ENCODE assay signal across 8 cellular contexts in the genomic region with DNA sequence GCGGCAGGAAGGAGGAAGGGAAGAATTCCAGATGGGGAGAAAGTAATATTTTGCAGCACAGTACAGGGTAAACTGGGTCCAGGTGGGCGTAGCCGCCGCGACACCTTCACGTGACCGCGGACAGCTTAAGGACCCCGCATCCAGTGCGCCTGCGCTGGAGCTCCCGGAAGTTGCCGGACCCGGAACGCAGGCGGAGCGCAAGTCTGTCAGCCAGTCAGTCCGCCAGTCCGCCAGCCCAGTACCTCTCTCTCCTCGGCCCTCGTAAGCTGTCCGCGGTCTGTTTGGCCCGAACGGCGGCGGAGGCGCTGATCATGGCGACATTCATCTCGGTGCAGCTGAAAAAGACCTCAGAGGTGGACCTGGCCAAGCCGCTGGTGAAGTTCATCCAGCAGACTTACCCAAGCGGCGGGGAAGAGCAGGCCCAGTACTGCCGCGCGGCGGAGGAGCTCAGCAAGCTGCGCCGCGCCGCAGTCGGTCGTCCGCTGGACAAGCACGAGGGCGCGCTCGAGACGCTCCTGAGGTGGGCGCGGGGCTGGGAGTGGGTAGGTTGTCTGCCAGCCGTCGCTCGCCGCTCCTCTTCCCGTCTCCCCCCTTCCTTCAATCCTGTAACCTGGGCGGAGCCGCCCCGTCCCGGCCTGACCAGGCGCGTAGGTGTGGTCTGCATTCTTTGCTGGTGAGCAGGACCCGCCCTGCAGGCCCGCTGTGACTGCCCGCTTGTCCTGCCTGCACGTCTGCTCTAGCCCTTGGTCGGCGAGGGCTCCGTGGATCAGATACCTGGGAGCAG. TPM values are rescaled to one million over a fixed set of nuclear protein-coding genes. Genes with fewer than 3 reads are reported as not detected.
A peak's percentile ranks its signal among the peaks of the same experiment; 100 is the strongest.
DNase-seq lines count a peak whose midpoint lies in the region; ATAC-seq and TF ChIP-seq lines count a peak whose summit lies in the region.

A gene with protein sequence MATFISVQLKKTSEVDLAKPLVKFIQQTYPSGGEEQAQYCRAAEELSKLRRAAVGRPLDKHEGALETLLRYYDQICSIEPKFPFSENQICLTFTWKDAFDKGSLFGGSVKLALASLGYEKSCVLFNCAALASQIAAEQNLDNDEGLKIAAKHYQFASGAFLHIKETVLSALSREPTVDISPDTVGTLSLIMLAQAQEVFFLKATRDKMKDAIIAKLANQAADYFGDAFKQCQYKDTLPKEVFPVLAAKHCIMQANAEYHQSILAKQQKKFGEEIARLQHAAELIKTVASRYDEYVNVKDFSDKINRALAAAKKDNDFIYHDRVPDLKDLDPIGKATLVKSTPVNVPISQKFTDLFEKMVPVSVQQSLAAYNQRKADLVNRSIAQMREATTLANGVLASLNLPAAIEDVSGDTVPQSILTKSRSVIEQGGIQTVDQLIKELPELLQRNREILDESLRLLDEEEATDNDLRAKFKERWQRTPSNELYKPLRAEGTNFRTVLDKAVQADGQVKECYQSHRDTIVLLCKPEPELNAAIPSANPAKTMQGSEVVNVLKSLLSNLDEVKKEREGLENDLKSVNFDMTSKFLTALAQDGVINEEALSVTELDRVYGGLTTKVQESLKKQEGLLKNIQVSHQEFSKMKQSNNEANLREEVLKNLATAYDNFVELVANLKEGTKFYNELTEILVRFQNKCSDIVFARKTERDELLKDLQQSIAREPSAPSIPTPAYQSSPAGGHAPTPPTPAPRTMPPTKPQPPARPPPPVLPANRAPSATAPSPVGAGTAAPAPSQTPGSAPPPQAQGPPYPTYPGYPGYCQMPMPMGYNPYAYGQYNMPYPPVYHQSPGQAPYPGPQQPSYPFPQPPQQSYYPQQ (plus strand): TSS at position 213 of the 784 bp plus-strand sequence. CDS start 99 bp downstream, at position 312.

- peak; percentile 34; the same call in 1 of the 2 replicates for TF ChIP-seq CTCF in OCI-LY7 (conservative IDR thresholded peaks at IDR 0.05; ENCODE audit: low read length)
- no peak for TF ChIP-seq CTCF in epithelial cell of esophagus (IDR thresholded peaks at IDR 0.05; ENCODE audit: insufficient read depth, low read depth, low read length, missing control alignments)
- no peak for TF ChIP-seq CTCF in mucosa of descending colon (IDR thresholded peaks at IDR 0.05)

- peak; percentile 87 for ATAC-seq in GM21423 (IDR thresholded peaks at IDR 0.05; ENCODE audit: unreplicated experiment)
- ATAC-seq in mucosa of descending colon = peak; percentile 95

- H3K4me2 ChIP-seq in OCI-LY7 (ENCODE audit: low read length) = peak within 1 kb of the TSS; percentile 100

- H3K4me1 ChIP-seq in HUES6 (ENCODE audit: control insufficient read depth, insufficient read depth, low read length) = peaks cover 10% of the 10 kb centered on the region; the same call in 1 of the 2 replicates
- peaks cover 32% of the 10 kb centered on the region for H3K4me1 ChIP-seq in OCI-LY7 (ENCODE audit: insufficient read depth, low read length, poor library complexity, severe bottlenecking)
- peaks cover 17% of the 10 kb centered on the region for H3K4me1 ChIP-seq in mucosa of descending colon (ENCODE audit: low read depth)

- peak within 1 kb of the TSS; percentile 99 for H2AFZ ChIP-seq in OCI-LY7 (ENCODE audit: low read length)

- H3K9me2 ChIP-seq in OCI-LY7 (ENCODE audit: insufficient read depth, low read length) = no peaks in the 10 kb centered on the region

- H3K36me3 ChIP-seq in HUES6 (ENCODE audit: control insufficient read depth, insufficient read depth, low read length) = peaks cover 10% of the 10 kb centered on the region
- peaks cover 27% of the 10 kb centered on the region for H3K36me3 ChIP-seq in OCI-LY7 (ENCODE audit: insufficient read depth, low read length)
- no peaks in the 10 kb centered on the region for H3K36me3 ChIP-seq in mucosa of descending colon (ENCODE audit: low read depth)

- H3K27ac ChIP-seq in HUES6 (ENCODE audit: low read depth, low read length) (peak within 1 kb of the TSS; percentile 53; the same call in 1 of the 2 replicates), OCI-LY7 (ENCODE audit: low read depth, low read length, poor library complexity, severe bottlenecking) (peak within 1 kb of the TSS; percentile 56)

- H4K20me1 ChIP-seq in OCI-LY7 (ENCODE audit: insufficient read depth, low read length) = peaks cover 9% of the 10 kb centered on the region; the same call in 1 of the 2 replicates

- peaks cover 49% of the 10 kb centered on the region for H3K79me2 ChIP-seq in OCI-LY7 (ENCODE audit: insufficient read depth, low read depth, low read length)

- no TSS peak for BruUV-seq in OCI-LY7 (replicated peaks; lab: Mats Ljungman, UMichigan)

- CTCF ChIA-PET in OCI-LY7 (lab: Charles Lee; ENCODE audit: unreplicated experiment) = interaction anchor here (0.5 to 1.9 kb wide), 5 partner anchors 11 to 417 kb away, joined by 3 to 7 read pairs (median 3); no protein-coding TSS in a partner anchor

- intact Hi-C loops in OCI-LY7 (cut with micrococcal nuclease; ENCODE audit: unreplicated experiment) (loop anchor here (1.0 to 10.0 kb wide), 3 partner anchors 140 to 684 kb away; a partner anchor contains a TSS), mucosa of descending colon (cut with DNase I, micrococcal nuclease) (no loop called here)

- DNase-seq in DMS 273 treated with DMSO at 0.1 percent for 48 hours (lab: John Stamatoyannopoulos, UW) (peak; percentile 56), OCI-LY7 (ENCODE audit: low spot score) (peak; percentile 92), activated T-cell treated with anti-CD3 and anti-CD28 coated beads for 24 hours (ENCODE audit: low read depth) (peak; percentile 86), epithelial cell of esophagus (ENCODE audit: low read depth) (peak; percentile 98), mucosa of descending colon (peak; percentile 93 to 96 (median 95))
- DNase-seq in stimulated activated CD8-positive, alpha-beta memory T cell treated with anti-CD3 and anti-CD28 coated beads, Interleukin-4, amount 100 ng/mL, for 24 hours (ENCODE audit: low read depth) = peak; percentile 89

- no peaks in the 10 kb centered on the region for H3K27me3 ChIP-seq in HUES6 (ENCODE audit: control insufficient read depth, insufficient read depth, low read length)

- POLR2A ChIA-PET in OCI-LY7 (lab: Charles Lee) = interaction anchor here (0.5 to 5.1 kb wide), 15 partner anchors 12 to 403 kb away, joined by 3 to 45 read pairs (median 5); a partner anchor contains a TSS

- H3K9ac ChIP-seq in HUES6 (ENCODE audit: low read length) = peak within 1 kb of the TSS; percentile 95

- H3K4me3 ChIP-seq in HUES6 (ENCODE audit: low read depth, low read length) = peak within 1 kb of the TSS; percentile 94
- H3K4me3 ChIP-seq in OCI-LY7 (ENCODE audit: low read depth, low read length, poor library complexity, severe bottlenecking) = peak within 1 kb of the TSS; percentile 84
- peak within 1 kb of the TSS; percentile 90 for H3K4me3 ChIP-seq in epithelial cell of esophagus (ENCODE audit: low read length)
- peak within 1 kb of the TSS; percentile 84 for H3K4me3 ChIP-seq in mucosa of descending colon

- H3K9me3 ChIP-seq in HUES6 (ENCODE audit: control insufficient read depth, insufficient read depth, low read depth, low read length) = peaks cover 8% of the 10 kb centered on the region
- H3K9me3 ChIP-seq in OCI-LY7 (ENCODE audit: low read length) = peaks cover 8% of the 10 kb centered on the region; the same call in 1 of the 2 replicates
- H3K9me3 ChIP-seq in mucosa of descending colon = no peaks in the 10 kb centered on the region

RNA-seq across cellular contexts. Expression of the gene that starts here (rescaled TPM):
- 75.5 and 126 TPM in 2 replicates for total RNA-seq in OCI-LY7 (2014; rRNA removed; shearing (Covaris generic))
- total RNA-seq in OCI-LY7 (2022) (193 and 216 TPM in 2 replicates), mucosa of descending colon (100 to 1,000 TPM; 305 to 521 (median 428) TPM)

Comparison
In these comparisons a context has a peak if more than half of its experiments do, and no peak if none do; other contexts are left out.
1. Peak in every context shown above with its lines: DNase-seq, ATAC-seq, H3K4me3 ChIP-seq and H3K27ac ChIP-seq.